8 cellular contexts compared by ENCODE assay signal in genomic region chr11:30346068-30346688, GRCh38. TPM values are rescaled to one million over a fixed set of nuclear protein-coding genes. Genes with fewer than 3 reads are reported as not detected.
A peak's percentile ranks its signal among the peaks of the same experiment; 100 is the strongest.
DNase-seq lines count a peak whose midpoint lies in the region; ATAC-seq and TF ChIP-seq lines count a peak whose summit lies in the region.

No MANE protein-coding gene starts in this region.

- in situ Hi-C loops in KBM-7 (cut with MboI; ENCODE audit: low pct_unique_long_range_greater_than_20kb, low sequenced_read_pairs), result no loop called here

- no peak overlapping the region for H3K4me2 ChIP-seq in PC-9

- H3K9me3 Mint-ChIP-seq in natural killer cell treated with Interleukin-12 subunit alpha and Interleukin-12 subunit beta and Interleukin-15 and Interleukin-18, amount 100 ng/mL, for 72 hours, result no peaks in the 10 kb centered on the region

- POLR2A ChIA-PET in PC-9 (lab: Charles Lee; ENCODE audit: unreplicated experiment), result no interaction called here

- no peaks in the 10 kb centered on the region for H3F3A ChIP-seq in PC-9 (ENCODE audit: insufficient read depth, low read depth)

- no peaks in the 10 kb centered on the region for H3K36me3 ChIP-seq in PC-9 (ENCODE audit: low read depth)

- peaks cover 10 to 13% of the 10 kb centered on the region in 2 donors for H3K4me1 Mint-ChIP-seq in natural killer cell treated with Interleukin-12 subunit alpha and Interleukin-12 subunit beta and Interleukin-15 and Interleukin-18, amount 100 ng/mL, for 72 hours (ENCODE audit: low read depth in 2 of 2)

- H3K27ac ChIP-seq in PC-9, result no peak overlapping the region

- H3K27me3 ChIP-seq in PC-9 (ENCODE audit: insufficient read depth, low read depth), result peaks cover 29% of the 10 kb centered on the region

- no peak overlapping the region for H2AFZ ChIP-seq in PC-9

- H3K9me3 ChIP-seq in PC-9 (ENCODE audit: insufficient read depth, low read depth), result no peaks in the 10 kb centered on the region

- no peak overlapping the region for H3K4me3 ChIP-seq in PC-9

- no peaks in the 10 kb centered on the region for H3K9me2 ChIP-seq in PC-9 (ENCODE audit: insufficient read depth)

- H3K27me3 Mint-ChIP-seq in natural killer cell treated with Interleukin-12 subunit alpha and Interleukin-12 subunit beta and Interleukin-15 and Interleukin-18, amount 100 ng/mL, for 72 hours, result peaks cover 0 to 2% of the 10 kb centered on the region in 2 donors

- CTCF ChIA-PET in PC-9 (lab: Charles Lee), result interaction anchor here (0.7 kb wide), 1 partner anchor 500 kb away, joined by 8 read pairs; no protein-coding TSS in a partner anchor

- no peaks in the 10 kb centered on the region for H3K4me1 ChIP-seq in PC-9 (replicated peaks; ENCODE audit: insufficient read depth)

- H4K20me1 ChIP-seq in PC-9 (ENCODE audit: insufficient read depth), result no peaks in the 10 kb centered on the region

- ATAC-seq in natural killer cell treated with Interleukin-12 subunit alpha and Interleukin-12 subunit beta and Interleukin-15 and Interleukin-18, amount 100 ng/mL, for 72 hours, result no peak
- ATAC-seq in GM18909 (IDR thresholded peaks at IDR 0.05; ENCODE audit: poor library complexity, unreplicated experiment) (no peak), GM21381 (IDR thresholded peaks at IDR 0.05; ENCODE audit: unreplicated experiment) (no peak)

- no peaks in the 10 kb centered on the region for H3K79me2 ChIP-seq in PC-9 (ENCODE audit: low read depth)

- TF ChIP-seq CTCF in PC-9 (conservative IDR thresholded peaks at IDR 0.05), result peak; percentile 80

- no peaks in the 10 kb centered on the region for H3K36me3 Mint-ChIP-seq in natural killer cell treated with Interleukin-12 subunit alpha and Interleukin-12 subunit beta and Interleukin-15 and Interleukin-18, amount 100 ng/mL, for 72 hours

- intact Hi-C loops in PC-9 (cut with micrococcal nuclease; ENCODE audit: unreplicated experiment), result loop anchor here (1.0 to 2.0 kb wide), 2 partner anchors 509 to 572 kb away; no protein-coding TSS in a partner anchor

- BruUV-seq in PC-9 (replicated peaks; lab: Mats Ljungman, UMichigan), result no TSS peak

- DNase-seq in DMS79 (lab: John Stamatoyannopoulos, UW) (peak; percentile 18), KBM-7 (peak; percentile 56), PC-9 (peak in 1 of 2 experiments; percentile 42), epidermal melanocyte (ENCODE audit: insufficient read length, low spot score) (peak; percentile 26), SHP77 treated with DMSO at 0.1 percent for 48 hours (lab: John Stamatoyannopoulos, UW) (no peak)
- DNase-seq in natural killer cell treated with Interleukin-12 subunit alpha and Interleukin-12 subunit beta and Interleukin-15 and Interleukin-18, amount 100 ng/mL, for 72 hours (ENCODE audit: low spot score), result peak; percentile 65

- H3K27ac Mint-ChIP-seq in natural killer cell treated with Interleukin-12 subunit alpha and Interleukin-12 subunit beta and Interleukin-15 and Interleukin-18, amount 100 ng/mL, for 72 hours, result no peak overlapping the region

- H3K4me3 Mint-ChIP-seq in natural killer cell treated with Interleukin-12 subunit alpha and Interleukin-12 subunit beta and Interleukin-15 and Interleukin-18, amount 100 ng/mL, for 72 hours, result no peak overlapping the region

RNA-seq across cellular contexts. Expression of gene ARL14EP, which starts 23.3 kb away (rescaled TPM):
- total RNA-seq in PC-9 (2021), result 14.8 and 16.2 TPM in 2 replicates
- total RNA-seq in natural killer cell treated with Interleukin-12 subunit alpha and Interleukin-12 subunit beta and Interleukin-15 and Interleukin-18, amount 100 ng/mL, for 72 hours, result 10 to 100 TPM; 25.0 to 27.2 TPM
